8 cellular contexts compared by ENCODE assay signal in the genomic region with DNA sequence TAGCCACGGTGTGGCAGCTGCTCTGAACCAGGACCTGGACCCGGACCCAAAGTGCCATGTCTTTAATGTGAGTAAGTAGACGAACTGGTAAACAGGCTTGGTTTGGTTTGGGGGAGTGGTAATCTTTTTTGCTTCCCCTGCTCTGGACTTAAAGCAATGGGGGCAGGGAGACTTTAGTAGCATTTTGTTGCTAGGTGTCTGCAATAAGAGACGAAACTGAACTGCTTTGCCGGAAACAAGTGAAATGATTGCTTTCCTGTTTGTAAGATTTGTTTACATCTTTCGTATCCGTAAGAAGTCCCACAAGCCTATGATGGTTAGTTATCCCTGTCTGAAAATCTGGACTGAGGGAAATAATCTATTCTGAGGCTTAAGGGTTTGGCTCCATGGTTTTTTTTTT. TPM values are rescaled to one million over a fixed set of nuclear protein-coding genes. Genes with fewer than 3 reads are reported as not detected.
DNase-seq lines count a peak whose midpoint lies in the region; ATAC-seq and TF ChIP-seq lines count a peak whose summit lies in the region.

No MANE protein-coding gene starts in this region.

- no peak overlapping the region for H3K4ac ChIP-seq in mesenchymal stem cell (ENCODE audit: low read depth in 1 of 2, low read length in 2 of 2)

- no peaks in the 10 kb centered on the region for H3K9me3 ChIP-seq in A673 (ENCODE audit: low read depth, low read length, poor library complexity, severe bottlenecking)
- H3K9me3 ChIP-seq in HCT116 (ENCODE audit: control insufficient read depth in 1 of 2, insufficient read depth in 1 of 2, low read depth in 1 of 2, low read length in 2 of 2), result no peaks in the 10 kb centered on the region
- H3K9me3 ChIP-seq in adipocyte (ENCODE audit: control insufficient read depth, low read length), result no peaks in the 10 kb centered on the region
- no peaks in the 10 kb centered on the region for H3K9me3 ChIP-seq in mesenchymal stem cell (ENCODE audit: control insufficient read depth, low read length)

- peak overlapping the region; percentile 88 for H3K27ac ChIP-seq in A673 (ENCODE audit: low read depth, low read length, poor library complexity, severe bottlenecking)
- H3K27ac ChIP-seq in HCT116 (ENCODE audit: low read depth, low read length), result no peak overlapping the region
- H3K27ac ChIP-seq in mesenchymal stem cell (ENCODE audit: low read length, poor library complexity, severe bottlenecking), result no peak overlapping the region

- DNase-seq in A673 (ENCODE audit: low spot score) (peak; percentile 72), HCT116 (ENCODE audit: low read depth, low spot score) (no peak), adipocyte (ENCODE audit: low read depth) (no peak), mesenchymal stem cell (peak; percentile 94), HUDEP-2 (lab: John Stamatoyannopoulos, UW; ENCODE audit: unreplicated experiment in 76 of 76) (no peak), NCI-H1436 (lab: John Stamatoyannopoulos, UW) (no peak), NCI-H345 (lab: John Stamatoyannopoulos, UW) (no peak), DMS114 treated with DMSO at 0.1 percent for 48 hours (lab: John Stamatoyannopoulos, UW; ENCODE audit: unreplicated experiment) (no peak)

- peaks cover 67% of the 10 kb centered on the region for H3K36me3 ChIP-seq in A673 (ENCODE audit: insufficient read depth, low read length, poor library complexity, severe bottlenecking)
- peaks cover 31 to 71% of the 10 kb centered on the region in 2 experiments for H3K36me3 ChIP-seq in HCT116 (ENCODE audit: control insufficient read depth in 1 of 2, insufficient read depth in 2 of 2, low read length in 2 of 2)
- peaks cover 56% of the 10 kb centered on the region for H3K36me3 ChIP-seq in adipocyte (ENCODE audit: control insufficient read depth, insufficient read depth, low read length, severe bottlenecking)
- peaks cover 21 to 51% of the 10 kb centered on the region in 2 experiments for H3K36me3 ChIP-seq in mesenchymal stem cell (ENCODE audit: control insufficient read depth in 1 of 2, insufficient read depth in 2 of 2, low read depth in 1 of 2, low read length in 2 of 2)

- TF ChIP-seq CTCF in A673 (conservative IDR thresholded peaks at IDR 0.05; ENCODE audit: low read depth, low read length) (no peak), HCT116 (IDR thresholded peaks at IDR 0.05 in 2 of 3, conservative IDR thresholded peaks at IDR 0.05 in 1 of 3; ENCODE audit: borderline replicate concordance in 1 of 3, insufficient read depth in 1 of 3, low read depth in 2 of 3, low read length in 2 of 3) (no peak)

- no peak for TF ChIP-seq RAD21 in HCT116 (IDR thresholded peaks at IDR 0.05; ENCODE audit: low read depth)

- BruUV-seq in A673 (replicated peaks; lab: Mats Ljungman, UMichigan), result no TSS peak
- BruUV-seq in HCT116 (replicated peaks; lab: Mats Ljungman, UMichigan), result no TSS peak

- H3K18ac ChIP-seq in mesenchymal stem cell (ENCODE audit: low read depth in 1 of 2, low read length in 2 of 2), result no peak overlapping the region

- CTCF ChIA-PET in A673 (lab: Charles Lee), result interaction anchor here (0.8 to 1.5 kb wide), 2 partner anchors 38 to 63 kb away, joined by 4 to 5 read pairs; no protein-coding TSS in a partner anchor
- CTCF ChIA-PET in HCT116 (lab: Charles Lee), result no interaction called here

- peaks cover 75% of the 10 kb centered on the region for H3K79me2 ChIP-seq in HCT116 (ENCODE audit: insufficient read depth, low read length)

- H3K79me1 ChIP-seq in mesenchymal stem cell (replicated peaks; ENCODE audit: low read length, poor library complexity, severe bottlenecking), result peaks cover 6% of the 10 kb centered on the region

- no peak overlapping the region for H2BK120ac ChIP-seq in mesenchymal stem cell (ENCODE audit: low read depth, low read length)

- peaks cover 46% of the 10 kb centered on the region; the same call in 1 of the 2 replicates for H4K20me1 ChIP-seq in HCT116 (ENCODE audit: insufficient read depth)

- H2AFZ ChIP-seq in HCT116 (ENCODE audit: low read depth, low read length, poor library complexity, severe bottlenecking) (no peak overlapping the region), mesenchymal stem cell (ENCODE audit: low read depth, low read length) (no peak overlapping the region)

- H4K8ac ChIP-seq in mesenchymal stem cell (ENCODE audit: low read length), result no peak overlapping the region

- H3K14ac ChIP-seq in mesenchymal stem cell (ENCODE audit: low read length in 2 of 2), result no peak overlapping the region

- peak overlapping the region; percentile 71 for H3K4me3 ChIP-seq in A673 (ENCODE audit: low read depth, low read length, poor library complexity, severe bottlenecking)
- no peak overlapping the region for H3K4me3 ChIP-seq in HCT116 (replicated peaks in 1 of 2; ENCODE audit: low read depth in 1 of 2, low read length in 2 of 2)
- peak overlapping the region; percentile 59 for H3K4me3 ChIP-seq in adipocyte (ENCODE audit: low read length)
- H3K4me3 ChIP-seq in mesenchymal stem cell (ENCODE audit: insufficient read depth in 1 of 2, low read depth in 1 of 2, low read length in 2 of 2), result peak overlapping the region in 1 of 2 experiments; percentile 96

- H3K4me1 ChIP-seq in A673 (ENCODE audit: insufficient read depth, low read length, poor library complexity, severe bottlenecking) (peaks cover 34% of the 10 kb centered on the region), HCT116 (ENCODE audit: control insufficient read depth in 1 of 2, insufficient read depth in 2 of 2, low read length in 2 of 2) (peaks cover 12 to 44% of the 10 kb centered on the region in 2 experiments; a peak in 3 of 4 replicates), adipocyte (ENCODE audit: control insufficient read depth, insufficient read depth, low read length) (peaks cover 61% of the 10 kb centered on the region), mesenchymal stem cell (ENCODE audit: control insufficient read depth, insufficient read depth, low read depth, low read length) (peaks cover 15% of the 10 kb centered on the region)

- no peak overlapping the region for H4K91ac ChIP-seq in mesenchymal stem cell (ENCODE audit: low read length)

- RAD21 ChIA-PET in HCT116 (lab: Charles Lee; ENCODE audit: low non-redundant PET in 1 of 2, low total read pairs in 2 of 2, uncharacterized antibody in 2 of 2, unreplicated experiment in 2 of 2), result no interaction called here

- no peak overlapping the region for H3K4me2 ChIP-seq in HCT116 (ENCODE audit: low read length)
- no peak overlapping the region for H3K4me2 ChIP-seq in mesenchymal stem cell (ENCODE audit: low read length, poor library complexity, severe bottlenecking)

- no peak for ATAC-seq in HCT116

- H2AK5ac ChIP-seq in mesenchymal stem cell (ENCODE audit: low read length, severe bottlenecking), result no peak overlapping the region

- H3K27me3 ChIP-seq in A673 (replicated peaks; ENCODE audit: insufficient read depth, low read depth, low read length, poor library complexity) (no peaks in the 10 kb centered on the region), HCT116 (ENCODE audit: insufficient read depth, low read length) (no peaks in the 10 kb centered on the region), adipocyte (replicated peaks; ENCODE audit: control insufficient read depth, insufficient read depth, low read length) (no peaks in the 10 kb centered on the region), mesenchymal stem cell (ENCODE audit: control insufficient read depth in 1 of 2, insufficient read depth in 1 of 2, low read length in 2 of 2) (no peaks in the 10 kb centered on the region)

- no peak overlapping the region for H2BK15ac ChIP-seq in mesenchymal stem cell (ENCODE audit: low read depth, poor library complexity, severe bottlenecking)

- no peak overlapping the region for H3K23ac ChIP-seq in mesenchymal stem cell (ENCODE audit: low read length in 2 of 2)

- H2BK5ac ChIP-seq in mesenchymal stem cell (ENCODE audit: low read depth, low read length, poor library complexity, severe bottlenecking), result no peak overlapping the region

- intact Hi-C loops in A673 (cut with micrococcal nuclease; ENCODE audit: unreplicated experiment), result loop anchor here (5.0 to 10.0 kb wide), 2 partner anchors 61 to 153 kb away; partner anchors contain the start of gene MXRA7
- intact Hi-C loops in HCT116 (cut with micrococcal nuclease), result no loop called here

- no peak overlapping the region for H2BK12ac ChIP-seq in mesenchymal stem cell (ENCODE audit: low read length in 2 of 2)

- POLR2A ChIA-PET in A673 (lab: Charles Lee; ENCODE audit: low non-redundant PET), result interaction anchor here (0.6 kb wide), 1 partner anchor 82 kb away, joined by 4 read pairs; the partner anchor contains the start of gene ST6GALNAC1
- POLR2A ChIA-PET in HCT116 (lab: Charles Lee), result interaction anchor here (1.7 kb wide), 1 partner anchor 33 kb away, joined by 5 read pairs; no protein-coding TSS in a partner anchor

- WGBS in mesenchymal stem cell, result 12% methylated on average over 7 of the region's 7 CpGs

- H3K9ac ChIP-seq in HCT116 (ENCODE audit: low read length) (no peak overlapping the region), adipocyte (ENCODE audit: low read length) (peak overlapping the region; percentile 100), mesenchymal stem cell (ENCODE audit: low read length) (peak overlapping the region; percentile 99)

- H3K9me2 ChIP-seq in HCT116 (ENCODE audit: insufficient read depth), result no peaks in the 10 kb centered on the region

- TF ChIP-seq POLR2A in HCT116 (IDR thresholded peaks at IDR 0.05; ENCODE audit: borderline replicate concordance, extremely low read depth, insufficient read depth, insufficient read length), result no peak

TF ChIP-seq in HCT116, 20 proteins besides CTCF, POLR2A, EP300 and RAD21:
- no peak for TF ChIP-seq FOSL1 (IDR thresholded peaks at IDR 0.05; ENCODE audit: low read depth)
- TF ChIP-seq POLR2AphosphoS5 (IDR thresholded peaks at IDR 0.05; ENCODE audit: low read depth, low read length), result 0 out of 2 replicates have a peak, but pooled peaks have one; percentile 7
TF ChIP-seq in HCT116: peak in this region for 1.

RNA-seq across cellular contexts. Expression of gene PRCD, which starts 21.5 kb away (rescaled TPM):
- total RNA-seq in A673 (2021), result not detected in 2 replicates
- total RNA-seq in HCT116 (2021; ENCODE audit: unreplicated experiment), result not detected
- polyA plus RNA-seq in HCT116 (2012), result 0.39 and 0.62 TPM in 2 replicates
- 13.5 TPM for polyA plus RNA-seq in mesenchymal stem cell (2013, experiment 1 of 2)
- polyA plus RNA-seq in mesenchymal stem cell (2013, experiment 2 of 2), result 14.0 TPM

RNA-seq across cellular contexts. Expression of gene CYGB, which starts 23.8 kb away (rescaled TPM):
- 0.56 and 0.61 TPM in 2 replicates for total RNA-seq in A673 (2021)
- 0.66 TPM for total RNA-seq in HCT116 (2021; ENCODE audit: unreplicated experiment)
- polyA plus RNA-seq in HCT116 (2012), result 0.22 and 0.36 TPM in 2 replicates
- 313 TPM for polyA plus RNA-seq in mesenchymal stem cell (2013, experiment 1 of 2)
- polyA plus RNA-seq in mesenchymal stem cell (2013, experiment 2 of 2), result 315 TPM

RNA-seq across cellular contexts. Expression of gene ST6GALNAC2, which starts 24.3 kb away (rescaled TPM):
- total RNA-seq in A673 (2021), result not detected in 2 replicates
- 14.7 TPM for total RNA-seq in HCT116 (2021; ENCODE audit: unreplicated experiment)
- polyA plus RNA-seq in HCT116 (2012), result 11.4 and 13.8 TPM in 2 replicates
- polyA plus RNA-seq in mesenchymal stem cell (2013, experiment 1 of 2), result 0.72 TPM
- polyA plus RNA-seq in mesenchymal stem cell (2013, experiment 2 of 2), result 0.78 TPM

Comparison
In these comparisons a context has a peak if more than half of its experiments do, and no peak if none do; other contexts are left out.
1. DNase-seq: peak in A673 (single experiment) and mesenchymal stem cell (single experiment); none in HCT116 (single experiment), adipocyte (single experiment), HUDEP-2 (0 of 76), NCI-H1436 (single experiment), NCI-H345 (single experiment) and DMS114 treated with DMSO at 0.1 percent for 48 hours (single experiment).
2. H3K4me3 ChIP-seq: peak in A673 (single experiment) and adipocyte (single experiment); none in HCT116 (0 of 2).
3. RNA of gene ST6GALNAC2, which starts 24.3 kb away (total RNA-seq): 14.7 TPM in HCT116 (single experiment); not detected in A673; every median in the first group is over 10 times any median in the second.